ENCODE assay signal across 19 cellular contexts in genomic region chr3:64943861-64944260, GRCh38.
DNase-seq lines count a peak whose midpoint lies in the region; ATAC-seq, FAIRE-seq and TF ChIP-seq lines count a peak whose summit lies in the region.
"Had no signal": no experiment of that assay in that cellular context is flagged by ENCODE, and none has a peak within 500 bp of the region (broad histone marks: within the 10 kb centered on the region; RNA-seq: fewer than 3 reads in every experiment).

No MANE protein-coding gene starts in this region.

- no peak overlapping the region for H2AFZ ChIP-seq in trophoblast cell (ENCODE audit: insufficient read depth, low read length, poor library complexity)

- peaks cover 4% of the 10 kb centered on the region for H3K27me3 Mint-ChIP-seq in endothelial cell (ENCODE audit: unreplicated experiment)

- peaks cover 4% of the 10 kb centered on the region for H3K36me3 Mint-ChIP-seq in endothelial cell (ENCODE audit: low read depth, unreplicated experiment)

- H3K27ac Mint-ChIP-seq in endothelial cell (ENCODE audit: unreplicated experiment) = peak overlapping the region; percentile 76

- H2AK5ac ChIP-seq in trophoblast cell (ENCODE audit: low read length) = no peak overlapping the region

- H3K23ac ChIP-seq in trophoblast cell (ENCODE audit: low read length) = no peak overlapping the region

- no peak overlapping the region for H3K4ac ChIP-seq in trophoblast cell (ENCODE audit: low read depth, low read length)

- no peaks in the 10 kb centered on the region for H3K36me3 ChIP-seq in right atrium auricular region
- no peaks in the 10 kb centered on the region for H3K36me3 ChIP-seq in trophoblast cell (ENCODE audit: control insufficient read depth in 1 of 2, insufficient read depth in 2 of 2, low read length in 2 of 2)
- H3K36me3 ChIP-seq in uterus = no peaks in the 10 kb centered on the region
- H3K36me3 ChIP-seq in small intestine (ENCODE audit: control insufficient read depth in 2 of 2, insufficient read depth in 2 of 2, low read length in 2 of 2) = no peaks in the 10 kb centered on the region

- no peak overlapping the region for H4K12ac ChIP-seq in trophoblast cell (ENCODE audit: low read depth, low read length)

- H3K27me3 ChIP-seq in right atrium auricular region (no peaks in the 10 kb centered on the region), trophoblast cell (ENCODE audit: insufficient read depth, low read length) (no peaks in the 10 kb centered on the region), uterus (no peaks in the 10 kb centered on the region), small intestine (ENCODE audit: control insufficient read depth in 2 of 2, insufficient read depth in 2 of 2, low read length in 2 of 2) (no peaks in the 10 kb centered on the region)

- peak overlapping the region; percentile 72 for H2BK120ac ChIP-seq in trophoblast cell (ENCODE audit: insufficient read depth, low read length, poor library complexity)

- no peak overlapping the region for H3K4me2 ChIP-seq in trophoblast cell (ENCODE audit: low read length)

- no peak overlapping the region for H3K14ac ChIP-seq in trophoblast cell (ENCODE audit: low read length)

- no peaks in the 10 kb centered on the region for H3K9me3 Mint-ChIP-seq in endothelial cell (ENCODE audit: unreplicated experiment)

- H3K4me3 ChIP-seq in right atrium auricular region (no peak overlapping the region), trophoblast cell (ENCODE audit: low read depth, low read length) (no peak overlapping the region), uterus (no peak overlapping the region), small intestine (ENCODE audit: low read depth in 1 of 2, low read length in 2 of 2) (no peak overlapping the region)
- H3K4me3 ChIP-seq: GM12878 had no signal

- peak overlapping the region; percentile 14 for H2BK5ac ChIP-seq in trophoblast cell (ENCODE audit: low read depth, low read length, poor library complexity)

- peak overlapping the region; percentile 92 for H2BK12ac ChIP-seq in trophoblast cell (ENCODE audit: low read length)

- FAIRE-seq in small intestine (lab: Jason Lieb, UNC) = no peak
- FAIRE-seq: GM12878, GM18507 had no signal

- DNase-seq in endothelial cell (ENCODE audit: low spot score) (no peak), right atrium auricular region (ENCODE audit: low spot score) (no peak), trophoblast cell (no peak), uterus (no peak), small intestine (no peak)
- DNase-seq: AML-193; Calu3; KBM-7; NCI-H1092; NCI-H1694; NCI-H345; NCI-H526 treated with DMSO at 0.1 percent for 48 hours; NK-92 treated with Interleukin-12 subunit alpha and Interleukin-12 subunit beta, amount 100 ng/mL, for 24 hours; OCI-M1 had no signal

- no peaks in the 10 kb centered on the region for H3K79me2 ChIP-seq in trophoblast cell (ENCODE audit: control insufficient read depth, insufficient read depth, low read length, poor library complexity)

- no peak for TF ChIP-seq CTCF in endothelial cell (IDR thresholded peaks at IDR 0.05; ENCODE audit: unreplicated experiment)
- no peak for TF ChIP-seq CTCF in right atrium auricular region (IDR thresholded peaks at IDR 0.05)
- no peak for TF ChIP-seq CTCF in uterus (IDR thresholded peaks at IDR 0.05)

- no peak overlapping the region for H4K8ac ChIP-seq in trophoblast cell (ENCODE audit: low read depth, low read length)

- peaks cover 7% of the 10 kb centered on the region for H3K79me1 ChIP-seq in trophoblast cell (ENCODE audit: low read length)

- no peak for TF ChIP-seq POLR2A in uterus (IDR thresholded peaks at IDR 0.05)

- intact Hi-C loops in uterus (cut with DNase I; ENCODE audit: low total_unique reads) = no loop called here

- no peak overlapping the region for H3K18ac ChIP-seq in trophoblast cell (ENCODE audit: low read length)

- ATAC-seq in GM18519 (IDR thresholded peaks at IDR 0.05; ENCODE audit: low FRiP score, unreplicated experiment) (no peak), GM21381 (IDR thresholded peaks at IDR 0.05; ENCODE audit: unreplicated experiment) (no peak)
- ATAC-seq: GM12878 had no signal

- H3K9me3 ChIP-seq in right atrium auricular region (no peaks in the 10 kb centered on the region), trophoblast cell (ENCODE audit: insufficient read depth, low read depth, low read length) (no peaks in the 10 kb centered on the region), uterus (no peaks in the 10 kb centered on the region), small intestine (ENCODE audit: control insufficient read depth, low read depth) (no peaks in the 10 kb centered on the region)

- H3K4me3 Mint-ChIP-seq in endothelial cell (ENCODE audit: unreplicated experiment) = no peak overlapping the region

- H3K27ac ChIP-seq in right atrium auricular region = peak overlapping the region; percentile 24 to 59
- H3K27ac ChIP-seq in trophoblast cell (ENCODE audit: low read depth, low read length) = no peak overlapping the region
- H3K27ac ChIP-seq in uterus = peak overlapping the region; percentile 29 to 79
- H3K27ac ChIP-seq in small intestine (ENCODE audit: low read depth in 1 of 2, low read length in 1 of 2) = peak overlapping the region in 1 of 2 donors; percentile 28
- H3K27ac ChIP-seq: RWPE1 had no signal

- H3K4me1 ChIP-seq in right atrium auricular region (peaks cover 0 to 20% of the 10 kb centered on the region in 2 donors), trophoblast cell (ENCODE audit: control insufficient read depth in 1 of 2, insufficient read depth in 2 of 2, low read length in 2 of 2) (peaks cover 0 to 10% of the 10 kb centered on the region in 2 experiments), uterus (peaks cover 6 to 8% of the 10 kb centered on the region in 2 donors), small intestine (ENCODE audit: control insufficient read depth in 2 of 2, insufficient read depth in 1 of 2, low read depth in 1 of 2, low read length in 1 of 2) (no peaks in the 10 kb centered on the region)

- peak overlapping the region; percentile 70 for H4K91ac ChIP-seq in trophoblast cell (ENCODE audit: low read depth, low read length)

- no peak overlapping the region for H3K9ac ChIP-seq in trophoblast cell (ENCODE audit: low read length)

- WGBS in trophoblast cell (ENCODE audit: extremely low coverage, insufficient coverage, insufficient read length) = no CpG with 5 or more reads among the region's 4 CpGs
- 87 to 96% (median 92%) methylated on average over 4 of the region's 4 CpGs for WGBS in small intestine, 3 donors

- H3K4me1 Mint-ChIP-seq in endothelial cell (ENCODE audit: unreplicated experiment) = peaks cover 16% of the 10 kb centered on the region
